ENCODE assay signal across 14 cellular contexts in the genomic region with DNA sequence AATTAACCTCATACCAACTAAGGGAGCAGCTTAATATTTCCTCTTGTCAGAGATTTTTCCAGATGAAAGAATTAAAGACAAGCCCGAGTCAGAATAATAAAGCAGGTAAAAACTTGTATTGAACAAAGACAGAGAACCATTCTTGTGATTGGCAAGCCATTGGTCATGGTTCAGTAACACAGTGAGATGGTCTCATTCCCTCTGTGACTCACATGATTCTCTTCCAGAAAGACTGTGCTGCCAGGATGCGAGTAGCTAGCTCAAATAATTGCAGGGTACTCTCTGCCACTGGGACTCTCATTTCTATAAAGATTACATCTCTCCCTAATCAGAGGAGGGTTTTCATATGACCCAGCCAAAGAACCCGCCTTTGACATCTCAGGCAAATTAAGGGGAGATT.
DNase-seq lines count a peak whose midpoint lies in the region; ATAC-seq, FAIRE-seq and TF ChIP-seq lines count a peak whose summit lies in the region.
"Had no signal": no experiment of that assay in that cellular context is flagged by ENCODE, and none has a peak within 500 bp of the region (broad histone marks: within the 10 kb centered on the region; RNA-seq: fewer than 3 reads in every experiment).

No MANE protein-coding gene starts in this region.

- H2AFZ ChIP-seq in keratinocyte (ENCODE audit: control insufficient read depth, low read length) = no peak overlapping the region

- H3K4me2 ChIP-seq in keratinocyte (ENCODE audit: control insufficient read depth, extremely low read depth, insufficient read depth, low read depth, low read length) = peak overlapping the region; percentile 73

- no peaks in the 10 kb centered on the region for H3K79me2 ChIP-seq in keratinocyte (ENCODE audit: control insufficient read depth, insufficient read depth, low read length)

- DNase-seq in EL (peak; percentile 41), M059J (ENCODE audit: low read depth) (peak; percentile 73), RWPE2 (ENCODE audit: low spot score) (no peak), keratinocyte (ENCODE audit: low read depth, low spot score) (peak; percentile 68), GDM1 (lab: John Stamatoyannopoulos, UW) (no peak), putamen (ENCODE audit: low spot score) (no peak), tibial artery (no peak), NOMO-1 treated with dmso at 0.1 percent for 144 hours (lab: John Stamatoyannopoulos, UW; ENCODE audit: unreplicated experiment) (no peak)
- DNase-seq: activated naive CD4-positive, alpha-beta T cell treated with anti-CD3 and anti-CD28 coated beads, Interleukin-2, amount 10 ng/mL, durations not matched to agents 7 days and 5 days; erythroblast; Karpas-422; NCI-H748 treated with DMSO at 0.1 percent for 48 hours; SIG-M5; testis had no signal

- no peaks in the 10 kb centered on the region for H3K27me3 ChIP-seq in RWPE2 (ENCODE audit: insufficient read depth, poor library complexity, severe bottlenecking)
- no peaks in the 10 kb centered on the region for H3K27me3 ChIP-seq in keratinocyte (ENCODE audit: control insufficient read depth, extremely low read depth, insufficient read depth, low read length)
- no peaks in the 10 kb centered on the region for H3K27me3 ChIP-seq in tibial artery
- H3K27me3 ChIP-seq: testis had no signal

- H3K4me1 ChIP-seq in RWPE2 (ENCODE audit: insufficient read depth, poor library complexity, severe bottlenecking) (peaks cover 25% of the 10 kb centered on the region), keratinocyte (ENCODE audit: control insufficient read depth, extremely low read depth, insufficient read depth, low read length) (peaks cover 66% of the 10 kb centered on the region), tibial artery (peaks cover 0 to 4% (median 0%) of the 10 kb centered on the region in 4 donors)
- H3K4me1 ChIP-seq: testis had no signal

- peak; percentile 96 for FAIRE-seq in keratinocyte (lab: Jason Lieb, UNC)

- intact Hi-C loops in tibial artery (cut with DNase I; ENCODE audit: low total_unique reads) = no loop called here

- H3K9me1 ChIP-seq in keratinocyte (ENCODE audit: control insufficient read depth, extremely low read depth, insufficient read depth, low read length) = no peaks in the 10 kb centered on the region

- no peak for TF ChIP-seq CTCF in RWPE2 (IDR thresholded peaks at IDR 0.05; ENCODE audit: poor library complexity, severe bottlenecking)
- TF ChIP-seq CTCF in keratinocyte (optimal IDR thresholded peaks at IDR 0.05 in 1 of 3, IDR thresholded peaks at IDR 0.05 in 1 of 3, conservative IDR thresholded peaks at IDR 0.05 in 1 of 3; ENCODE audit: extremely low read depth in 1 of 3, insufficient read depth in 2 of 3, low read length in 3 of 3) = no peak
- TF ChIP-seq CTCF in tibial artery (IDR thresholded peaks at IDR 0.05) = no peak

- H4K20me1 ChIP-seq in keratinocyte (ENCODE audit: control insufficient read depth, extremely low read depth, insufficient read depth, low read length) = no peaks in the 10 kb centered on the region

- H3K4me3 ChIP-seq in RWPE2 (ENCODE audit: severe bottlenecking) (no peak overlapping the region), keratinocyte (ENCODE audit: control insufficient read depth in 2 of 3, extremely low read depth in 1 of 3, insufficient read depth in 2 of 3, low read depth in 1 of 3, low read length in 3 of 3) (peak overlapping the region in 1 of 3 experiments; percentile 7), tibial artery (no peak overlapping the region)
- H3K4me3 ChIP-seq: testis had no signal

- H3K36me3 ChIP-seq in RWPE2 (ENCODE audit: low read depth) (no peaks in the 10 kb centered on the region), keratinocyte (ENCODE audit: control insufficient read depth in 2 of 2, extremely low read depth in 1 of 2, insufficient read depth in 2 of 2, low read length in 2 of 2) (no peaks in the 10 kb centered on the region), tibial artery (no peaks in the 10 kb centered on the region)

- H3K27ac ChIP-seq in RWPE2 (ENCODE audit: poor library complexity, severe bottlenecking) (peak overlapping the region; percentile 75), keratinocyte (ENCODE audit: control insufficient read depth, insufficient read depth, low read length) (peak overlapping the region; percentile 90), tibial artery (no peak overlapping the region)
- H3K27ac ChIP-seq: testis had no signal

- dilution Hi-C loops in keratinocyte (cut with MboI; ENCODE audit: extremely low pct_ligation_motif_present, low sequenced_read_pairs) = no loop called here

- peak overlapping the region; percentile 62 for H3K9ac ChIP-seq in keratinocyte (ENCODE audit: control insufficient read depth, extremely low read depth, insufficient read depth, low read length)

- ATAC-seq in RWPE2 (ENCODE audit: low read depth) = peak; percentile 74

- H3K9me3 ChIP-seq in RWPE2 (ENCODE audit: severe bottlenecking) = no peaks in the 10 kb centered on the region
- H3K9me3 ChIP-seq in keratinocyte (ENCODE audit: control insufficient read depth, low read depth, low read length) = no peaks in the 10 kb centered on the region
- H3K9me3 ChIP-seq in tibial artery = no peaks in the 10 kb centered on the region
- H3K9me3 ChIP-seq: testis had no signal

Comparison
In these comparisons a context has a peak if more than half of its experiments do, and no peak if none do; other contexts are left out.
1. DNase-seq: peak in EL (single experiment), M059J (single experiment) and keratinocyte (single experiment); none in RWPE2 (single experiment), GDM1 (single experiment), putamen (single experiment), tibial artery (0 of 2) and NOMO-1 treated with dmso at 0.1 percent for 144 hours (single experiment).
2. H3K27ac ChIP-seq: peak in RWPE2 (single experiment) and keratinocyte (single experiment); none in tibial artery (0 of 2).